Comparison of ENCODE assay signal across 8 cellular contexts in genomic region chr9:3467593-3468219, GRCh38. TPM values are rescaled to one million over a fixed set of nuclear protein-coding genes. Genes with fewer than 3 reads are reported as not detected.
DNase-seq lines count a peak whose midpoint lies in the region; ATAC-seq and TF ChIP-seq lines count a peak whose summit lies in the region.

No MANE protein-coding gene starts in this region.

- POLR2A ChIA-PET in CD8-positive, alpha-beta memory T cell (lab: Charles Lee) = interaction anchor here (1.2 kb wide), 1 partner anchor 59 kb away, joined by 5 read pairs; no protein-coding TSS in a partner anchor
- POLR2A ChIA-PET in activated CD8-positive, alpha-beta T cell treated with anti-CD3 and anti-CD28 coated beads, Interleukin-2, amount 10 ng/mL, durations not matched to agents 7 days and 5 days (lab: Charles Lee) = interaction anchor here (1.8 kb wide), 1 partner anchor 60 kb away, joined by 15 read pairs; no protein-coding TSS in a partner anchor

- H3K4me3 ChIP-seq in CD8-positive, alpha-beta memory T cell (ENCODE audit: low read length) = no peak overlapping the region
- no peak overlapping the region for H3K4me3 ChIP-seq in endodermal cell (ENCODE audit: low read length)

- H3K4me3 Mint-ChIP-seq in CD8-positive, alpha-beta memory T cell = peak overlapping the region in 1 of 7 donors; percentile 32
- H3K4me3 Mint-ChIP-seq in activated CD8-positive, alpha-beta T cell treated with anti-CD3 and anti-CD28 coated beads, Interleukin-2, amount 10 ng/mL, durations not matched to agents 7 days and 5 days = no peak overlapping the region
- H3K4me3 Mint-ChIP-seq in endodermal cell = no peak overlapping the region
- no peak overlapping the region for H3K4me3 Mint-ChIP-seq in stimulated activated naive B cell treated with anti-CD40 and anti-IgM and Interleukin-4, amounts not matched to agents 10 μg/mL and 1 μg/mL and 100 μg/mL, for 72 hours

- WGBS in endodermal cell (ENCODE audit: insufficient coverage in 1 of 2, insufficient read length in 1 of 2), 2 experiments = 61% methylated on average over 4 of the region's 4 CpGs; no CpG with 5 or more reads in 1 of the 2 experiments

- CTCF ChIA-PET in CD8-positive, alpha-beta memory T cell (lab: Charles Lee) = interaction anchor here (0.6 to 2.6 kb wide), 12 partner anchors 9 to 871 kb away, joined by 3 to 9 read pairs (median 4); no protein-coding TSS in a partner anchor
- CTCF ChIA-PET in activated CD8-positive, alpha-beta T cell treated with anti-CD3 and anti-CD28 coated beads, Interleukin-2, amount 10 ng/mL, durations not matched to agents 7 days and 5 days (lab: Charles Lee) = interaction anchor here (0.7 to 2.8 kb wide), 26 partner anchors 8 to 649 kb away, joined by 3 to 22 read pairs (median 3); no protein-coding TSS in a partner anchor

- H3K36me3 ChIP-seq in CD8-positive, alpha-beta memory T cell (ENCODE audit: insufficient read depth, low read length) = no peaks in the 10 kb centered on the region
- no peaks in the 10 kb centered on the region for H3K36me3 ChIP-seq in endodermal cell (ENCODE audit: control insufficient read depth, insufficient read depth, low read length)

- peak; percentile 98 for ATAC-seq in GM19395 (IDR thresholded peaks at IDR 0.05; ENCODE audit: unreplicated experiment)
- ATAC-seq in HG03439 (IDR thresholded peaks at IDR 0.05; ENCODE audit: unreplicated experiment) = peak; percentile 87
- ATAC-seq in activated CD8-positive, alpha-beta T cell treated with anti-CD3 and anti-CD28 coated beads, Interleukin-2, amount 10 ng/mL, durations not matched to agents 7 days and 5 days = peak; percentile 99
- peak; percentile 97 to 99 for ATAC-seq in stimulated activated naive B cell treated with anti-CD40 and anti-IgM and Interleukin-4, amounts not matched to agents 10 μg/mL and 1 μg/mL and 100 μg/mL, for 72 hours (replicated peaks)

- no peaks in the 10 kb centered on the region for H3K27me3 Mint-ChIP-seq in CD8-positive, alpha-beta memory T cell
- H3K27me3 Mint-ChIP-seq in activated CD8-positive, alpha-beta T cell treated with anti-CD3 and anti-CD28 coated beads, Interleukin-2, amount 10 ng/mL, durations not matched to agents 7 days and 5 days (ENCODE audit: low read depth) = no peaks in the 10 kb centered on the region
- H3K27me3 Mint-ChIP-seq in endodermal cell (ENCODE audit: insufficient read depth) = no peaks in the 10 kb centered on the region
- H3K27me3 Mint-ChIP-seq in stimulated activated naive B cell treated with anti-CD40 and anti-IgM and Interleukin-4, amounts not matched to agents 10 μg/mL and 1 μg/mL and 100 μg/mL, for 72 hours = no peaks in the 10 kb centered on the region

- H3K9ac ChIP-seq in endodermal cell (ENCODE audit: extremely low read depth, low read length, poor library complexity, severe bottlenecking) = no peak overlapping the region

- H3K9me3 Mint-ChIP-seq in CD8-positive, alpha-beta memory T cell = no peaks in the 10 kb centered on the region
- H3K9me3 Mint-ChIP-seq in activated CD8-positive, alpha-beta T cell treated with anti-CD3 and anti-CD28 coated beads, Interleukin-2, amount 10 ng/mL, durations not matched to agents 7 days and 5 days (ENCODE audit: insufficient read depth) = no peaks in the 10 kb centered on the region
- H3K9me3 Mint-ChIP-seq in endodermal cell = no peaks in the 10 kb centered on the region
- H3K9me3 Mint-ChIP-seq in stimulated activated naive B cell treated with anti-CD40 and anti-IgM and Interleukin-4, amounts not matched to agents 10 μg/mL and 1 μg/mL and 100 μg/mL, for 72 hours = no peaks in the 10 kb centered on the region

- peaks cover 8% of the 10 kb centered on the region for H3K4me1 ChIP-seq in CD8-positive, alpha-beta memory T cell (ENCODE audit: insufficient read depth, low read length)
- no peaks in the 10 kb centered on the region for H3K4me1 ChIP-seq in endodermal cell (ENCODE audit: control insufficient read depth, insufficient read depth, low read length)

- no peaks in the 10 kb centered on the region for H3K9me3 ChIP-seq in CD8-positive, alpha-beta memory T cell (ENCODE audit: low read length)
- H3K9me3 ChIP-seq in endodermal cell (ENCODE audit: control insufficient read depth, low read length) = no peaks in the 10 kb centered on the region

- H3K4me1 Mint-ChIP-seq in CD8-positive, alpha-beta memory T cell = peaks cover 7 to 9% (median 7%) of the 10 kb centered on the region in 3 donors
- peaks cover 4% of the 10 kb centered on the region for H3K4me1 Mint-ChIP-seq in activated CD8-positive, alpha-beta T cell treated with anti-CD3 and anti-CD28 coated beads, Interleukin-2, amount 10 ng/mL, durations not matched to agents 7 days and 5 days (ENCODE audit: low read depth)
- H3K4me1 Mint-ChIP-seq in endodermal cell = peaks cover 3% of the 10 kb centered on the region
- peaks cover 2 to 7% of the 10 kb centered on the region in 2 donors for H3K4me1 Mint-ChIP-seq in stimulated activated naive B cell treated with anti-CD40 and anti-IgM and Interleukin-4, amounts not matched to agents 10 μg/mL and 1 μg/mL and 100 μg/mL, for 72 hours

- peak; percentile 25 to 75 (median 41) for DNase-seq in CD8-positive, alpha-beta memory T cell
- DNase-seq in NCI-H460 (ENCODE audit: extremely low read depth, low read depth) (peak; percentile 56), endodermal cell (peak; percentile 79), mucosa of gallbladder (ENCODE audit: low spot score) (peak; percentile 50)
- DNase-seq in activated CD8-positive, alpha-beta T cell treated with anti-CD3 and anti-CD28 coated beads, Interleukin-2, amount 10 ng/mL, durations not matched to agents 7 days and 5 days = peak; percentile 72
- DNase-seq in stimulated activated naive B cell treated with anti-CD40 and anti-IgM and Interleukin-4, amounts not matched to agents 10 μg/mL and 1 μg/mL and 100 μg/mL, for 72 hours = peak; percentile 37

- H3K27ac Mint-ChIP-seq in CD8-positive, alpha-beta memory T cell = peak overlapping the region in 2 of 8 donors; percentile 75 to 85
- no peak overlapping the region for H3K27ac Mint-ChIP-seq in activated CD8-positive, alpha-beta T cell treated with anti-CD3 and anti-CD28 coated beads, Interleukin-2, amount 10 ng/mL, durations not matched to agents 7 days and 5 days
- no peak overlapping the region for H3K27ac Mint-ChIP-seq in endodermal cell
- H3K27ac Mint-ChIP-seq in stimulated activated naive B cell treated with anti-CD40 and anti-IgM and Interleukin-4, amounts not matched to agents 10 μg/mL and 1 μg/mL and 100 μg/mL, for 72 hours = no peak overlapping the region

- peak; percentile 91 for TF ChIP-seq CTCF in endodermal cell (conservative IDR thresholded peaks at IDR 0.05)

- peaks cover 0 to 3% (median 1%) of the 10 kb centered on the region in 3 donors for H3K36me3 Mint-ChIP-seq in CD8-positive, alpha-beta memory T cell
- no peaks in the 10 kb centered on the region for H3K36me3 Mint-ChIP-seq in activated CD8-positive, alpha-beta T cell treated with anti-CD3 and anti-CD28 coated beads, Interleukin-2, amount 10 ng/mL, durations not matched to agents 7 days and 5 days (ENCODE audit: low read depth)
- peaks cover 6% of the 10 kb centered on the region for H3K36me3 Mint-ChIP-seq in endodermal cell (ENCODE audit: low read depth)
- peaks cover 4% of the 10 kb centered on the region in 2 donors for H3K36me3 Mint-ChIP-seq in stimulated activated naive B cell treated with anti-CD40 and anti-IgM and Interleukin-4, amounts not matched to agents 10 μg/mL and 1 μg/mL and 100 μg/mL, for 72 hours

- H3K27me3 ChIP-seq in CD8-positive, alpha-beta memory T cell (ENCODE audit: insufficient read depth, low read length, poor library complexity, severe bottlenecking) = no peaks in the 10 kb centered on the region
- H3K27me3 ChIP-seq in endodermal cell (ENCODE audit: control insufficient read depth, insufficient read depth, low read length, poor library complexity, severe bottlenecking) = no peaks in the 10 kb centered on the region

- H3K27ac ChIP-seq in CD8-positive, alpha-beta memory T cell (ENCODE audit: low read depth, low read length) = no peak overlapping the region
- no peak overlapping the region for H3K27ac ChIP-seq in endodermal cell (ENCODE audit: low read depth, low read length)

RNA-seq across cellular contexts. Expression of gene RFX3, which starts 58.1 kb away (rescaled TPM):
- total RNA-seq in CD8-positive, alpha-beta memory T cell = 10 to 100 TPM; 14.1 to 14.6 TPM
- 5.3 TPM for polyA plus RNA-seq in CD8-positive, alpha-beta memory T cell
- total RNA-seq in NCI-H460 (2014; rRNA removed; shearing (Covaris generic)) = 4.4 and 4.5 TPM in 2 replicates
- 1.6 and 3.4 TPM in 2 replicates for polyA plus RNA-seq in NCI-H460 (2014; cell fraction: nucleus; rRNA removed)
- total RNA-seq in activated CD8-positive, alpha-beta T cell treated with anti-CD3 and anti-CD28 coated beads, Interleukin-2, amount 10 ng/mL, durations not matched to agents 7 days and 5 days = 1 to 10 TPM; 6.8 to 9.0 TPM
- total RNA-seq in endodermal cell = 10 to 100 TPM; 27.5 to 28.2 TPM
- polyA plus RNA-seq in endodermal cell (2013, experiment 1 of 2) = 29.5 TPM
- polyA plus RNA-seq in endodermal cell (2013, experiment 2 of 2) = 30.1 TPM
- total RNA-seq in mucosa of gallbladder = 16.3 TPM
